In the genomic region with DNA sequence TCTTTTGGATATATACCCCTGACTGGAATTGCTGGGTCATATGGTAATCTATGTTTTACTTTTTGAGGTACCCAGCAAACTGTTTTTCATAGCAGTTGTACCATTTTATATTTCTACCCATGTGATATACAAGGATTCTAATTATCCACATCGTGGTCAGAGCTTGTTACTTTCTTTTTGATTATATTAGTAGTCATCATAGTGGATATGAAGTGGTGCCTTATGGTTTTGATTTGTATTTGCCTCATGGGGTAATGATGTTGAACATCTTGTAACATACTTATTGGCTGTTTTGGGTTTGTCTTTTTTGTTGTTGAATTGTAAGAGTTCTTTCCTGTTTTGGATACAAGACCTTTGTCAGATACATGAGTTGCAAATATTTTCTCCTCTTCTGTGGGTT, we compare ENCODE assay signal across 25 cellular contexts. TPM values are rescaled to one million over a fixed set of nuclear protein-coding genes. Genes with fewer than 3 reads are reported as not detected.
A peak's percentile ranks its signal among the peaks of the same experiment; 100 is the strongest.
DNase-seq lines count a peak whose midpoint lies in the region; ATAC-seq and TF ChIP-seq lines count a peak whose summit lies in the region.
"Had no signal": no experiment of that assay in that cellular context is flagged by ENCODE, and none has a peak within 500 bp of the region (broad histone marks: within the 10 kb centered on the region; RNA-seq: fewer than 3 reads in every experiment).

No MANE protein-coding gene starts in this region.

- DNase-seq in activated CD4-positive, alpha-beta T cell treated with anti-CD3 and anti-CD28 coated beads for 36 hours = no peak
- DNase-seq in activated CD4-positive, alpha-beta T cell treated with anti-CD3 and anti-CD28 coated beads, Interleukin-2, amount 50 U/mL, for 48 hours = no peak
- peak; percentile 6 for DNase-seq in GM23248
- DNase-seq in fibroblast of mammary gland (ENCODE audit: low read depth) = peak; percentile 23
- no peak for DNase-seq in stimulated activated naive CD8-positive, alpha-beta T cell treated with anti-CD3 and anti-CD28 coated beads, Interleukin-15, Interleukin-2, amounts not matched to agents 100 U/mL and 50 U/mL, for 24 hours
- DNase-seq in erythroblast (lab: John Stamatoyannopoulos, UW) = no peak
- DNase-seq in endodermal cell = no peak
- DNase-seq: 8988T; AML-193; CD4-positive, alpha-beta T cell; HCEC 1CT; KBM-7; MV-4-11; NCI-H1105 treated with DMSO at 0.1 percent for 48 hours; NCI-H146; NCI-H1930; NCI-H2107; NCI-H524 treated with DMSO at 0.1 percent for 48 hours; NCI-H82; NK-92 treated with Interleukin-12 subunit alpha and Interleukin-12 subunit beta, amount 100 ng/mL, for 24 hours; PC-9; SJCRH30 had no signal

- no peaks in the 10 kb centered on the region for H3K9me3 ChIP-seq in GM23248 (ENCODE audit: low read depth)
- no peaks in the 10 kb centered on the region for H3K9me3 ChIP-seq in endodermal cell (ENCODE audit: control insufficient read depth, low read length)
- H3K9me3 ChIP-seq: SJCRH30 had no signal

- no peaks in the 10 kb centered on the region for H3K4me1 ChIP-seq in GM23248 (ENCODE audit: insufficient read depth)
- H3K4me1 ChIP-seq in endodermal cell (ENCODE audit: control insufficient read depth, insufficient read depth, low read length) = no peaks in the 10 kb centered on the region

- H3K4me3 Mint-ChIP-seq in activated CD4-positive, alpha-beta T cell treated with anti-CD3 and anti-CD28 coated beads for 36 hours = no peak overlapping the region
- H3K4me3 Mint-ChIP-seq in endodermal cell = no peak overlapping the region
- H3K4me3 Mint-ChIP-seq: CD4-positive, alpha-beta T cell had no signal

- H3K27ac Mint-ChIP-seq in activated CD4-positive, alpha-beta T cell treated with anti-CD3 and anti-CD28 coated beads for 36 hours = no peak overlapping the region
- no peak overlapping the region for H3K27ac Mint-ChIP-seq in endodermal cell
- H3K27ac Mint-ChIP-seq: CD4-positive, alpha-beta T cell had no signal

- TF ChIP-seq CTCF in fibroblast of mammary gland (conservative IDR thresholded peaks at IDR 0.05; ENCODE audit: control insufficient read depth, insufficient read depth, low read depth, low read length) (no peak), endodermal cell (conservative IDR thresholded peaks at IDR 0.05) (no peak)

- H2AFZ ChIP-seq in GM23248 = no peak overlapping the region
- H2AFZ ChIP-seq: PC-9 had no signal

- no peak overlapping the region for H3K27ac ChIP-seq in GM23248
- H3K27ac ChIP-seq in endodermal cell (ENCODE audit: low read depth, low read length) = no peak overlapping the region
- H3K27ac ChIP-seq: BLaER1 treated with 17β-estradiol and CSF1 and Interleukin-3, amounts not matched to agents 10 nM and 100 nM; PC-9; SJCRH30 had no signal

- H3K27me3 ChIP-seq in GM23248 (replicated peaks; ENCODE audit: insufficient read depth) (no peaks in the 10 kb centered on the region), endodermal cell (ENCODE audit: control insufficient read depth, insufficient read depth, low read length, poor library complexity, severe bottlenecking) (no peaks in the 10 kb centered on the region)
- H3K27me3 ChIP-seq: BLaER1 treated with 17β-estradiol and CSF1 and Interleukin-3, amounts not matched to agents 10 nM and 100 nM; SJCRH30 had no signal

- POLR2A ChIA-PET in activated CD4-positive, alpha-beta T cell treated with anti-CD3 and anti-CD28 coated beads for 36 hours (lab: Charles Lee) = no interaction called here

- H3K27me3 Mint-ChIP-seq in activated CD4-positive, alpha-beta T cell treated with anti-CD3 and anti-CD28 coated beads for 36 hours = no peaks in the 10 kb centered on the region
- H3K27me3 Mint-ChIP-seq in endodermal cell (ENCODE audit: insufficient read depth) = no peaks in the 10 kb centered on the region
- H3K27me3 Mint-ChIP-seq: CD4-positive, alpha-beta T cell had no signal

- H3K4me2 ChIP-seq in GM23248 (ENCODE audit: unreplicated experiment) = no peak overlapping the region
- H3K4me2 ChIP-seq: BLaER1 treated with 17β-estradiol and CSF1 and Interleukin-3, amounts not matched to agents 10 nM and 100 nM; PC-9 had no signal

- intact Hi-C loops in activated CD4-positive, alpha-beta T cell treated with anti-CD3 and anti-CD28 coated beads for 36 hours (cut with DNase I, micrococcal nuclease) = no loop called here

- H3K9me3 Mint-ChIP-seq in activated CD4-positive, alpha-beta T cell treated with anti-CD3 and anti-CD28 coated beads for 36 hours (ENCODE audit: low read depth) = peaks cover 9% of the 10 kb centered on the region
- H3K9me3 Mint-ChIP-seq in endodermal cell = peaks cover 2% of the 10 kb centered on the region

- peaks cover under 1% of the 10 kb centered on the region; the same call in 1 of the 2 replicates for H3F3A ChIP-seq in GM23248 (ENCODE audit: insufficient read depth)

- peaks cover 3% of the 10 kb centered on the region for H3K36me3 Mint-ChIP-seq in activated CD4-positive, alpha-beta T cell treated with anti-CD3 and anti-CD28 coated beads for 36 hours (ENCODE audit: low read depth)
- H3K36me3 Mint-ChIP-seq in endodermal cell (ENCODE audit: low read depth) = peaks cover 4% of the 10 kb centered on the region

- peaks cover 6% of the 10 kb centered on the region; the same call in 1 of the 2 replicates for H4K20me1 ChIP-seq in GM23248 (ENCODE audit: insufficient read depth)

- H3K4me3 ChIP-seq in GM23248 (no peak overlapping the region), fibroblast of mammary gland (ENCODE audit: control insufficient read depth, low read depth, low read length) (no peak overlapping the region), endodermal cell (ENCODE audit: low read length) (no peak overlapping the region)
- H3K4me3 ChIP-seq: BLaER1 treated with 17β-estradiol and CSF1 and Interleukin-3, amounts not matched to agents 10 nM and 100 nM; PC-9; SJCRH30 had no signal

- H3K9me2 ChIP-seq in GM23248 (ENCODE audit: insufficient read depth) = no peaks in the 10 kb centered on the region

- H3K79me2 ChIP-seq in GM23248 (ENCODE audit: insufficient read depth) = peaks cover 98% of the 10 kb centered on the region

- CTCF ChIA-PET in activated CD4-positive, alpha-beta T cell treated with anti-CD3 and anti-CD28 coated beads for 36 hours (lab: Charles Lee) = interaction anchor here (0.7 kb wide), 1 partner anchor 34 kb away, joined by 3 read pairs; no protein-coding TSS in a partner anchor

- H3K36me3 ChIP-seq in GM23248 (ENCODE audit: low read depth) (no peaks in the 10 kb centered on the region), endodermal cell (ENCODE audit: control insufficient read depth, insufficient read depth, low read length) (no peaks in the 10 kb centered on the region)
- H3K36me3 ChIP-seq: SJCRH30 had no signal

- peaks cover 21% of the 10 kb centered on the region for H3K4me1 Mint-ChIP-seq in activated CD4-positive, alpha-beta T cell treated with anti-CD3 and anti-CD28 coated beads for 36 hours
- peaks cover 16% of the 10 kb centered on the region for H3K4me1 Mint-ChIP-seq in endodermal cell

- ATAC-seq in activated CD4-positive, alpha-beta T cell treated with anti-CD3 and anti-CD28 coated beads for 36 hours = peak; percentile 85
- ATAC-seq in stimulated activated naive CD8-positive, alpha-beta T cell treated with anti-CD3 and anti-CD28 coated beads, Interleukin-15, Interleukin-2, amounts not matched to agents 100 U/mL and 50 U/mL, for 24 hours = peak; percentile 32
- ATAC-seq in GM19455 (IDR thresholded peaks at IDR 0.05; ENCODE audit: unreplicated experiment) = no peak
- ATAC-seq: Right ventricle myocardium inferior had no signal

- 8 to 16% methylated on average over 1 of the region's 1 CpG for WGBS in GM23248 (ENCODE audit: low coverage in 1 of 2, low lambda C conversion rate in 2 of 2, missing lambda C conversion rate in 2 of 2), 2 experiments
- WGBS in endodermal cell (ENCODE audit: insufficient coverage in 1 of 2, insufficient read length in 1 of 2), 2 experiments = 100% methylated on average over 1 of the region's 1 CpG; no CpG with 5 or more reads in 1 of the 2 experiments

- no peak overlapping the region for H3K9ac ChIP-seq in GM23248
- no peak overlapping the region for H3K9ac ChIP-seq in endodermal cell (ENCODE audit: extremely low read depth, low read length, poor library complexity, severe bottlenecking)
- H3K9ac ChIP-seq: BLaER1 treated with 17β-estradiol and CSF1 and Interleukin-3, amounts not matched to agents 10 nM and 100 nM had no signal

- in situ Hi-C loops in GM23248 (cut with MboI) = no loop called here

- no peak for TF ChIP-seq POLR2A in erythroblast (IDR thresholded peaks at IDR 0.05; ENCODE audit: low read length)

RNA-seq across cellular contexts. Expression of gene MAPK8, which starts 51.7 kb away (rescaled TPM):
- total RNA-seq in activated CD4-positive, alpha-beta T cell treated with anti-CD3 and anti-CD28 coated beads for 36 hours = 10 to 100 TPM; 35.7 to 40.0 TPM
- 63.6 and 78.7 TPM in 2 replicates for total RNA-seq in GM23248 (2014; rRNA removed; shearing (Covaris generic))
- polyA plus RNA-seq in GM23248 (2016; fragmentation: Nextera tagmentation; extraction: Ambion mirVana) = 44.4 and 54.2 TPM in 2 replicates
- total RNA-seq in endodermal cell = 100 to 1,000 TPM in 1 of 2 donors, 10 to 100 TPM in 1; 84.2 to 146 TPM
- polyA plus RNA-seq in endodermal cell (2013, experiment 1 of 2) = 65.8 TPM
- 70.2 TPM for polyA plus RNA-seq in endodermal cell (2013, experiment 2 of 2)

Comparison
In these comparisons a context has a peak if more than half of its experiments do, and no peak if none do; other contexts are left out.
1. DNase-seq: peak in GM23248 (single experiment) and fibroblast of mammary gland (single experiment); none in activated CD4-positive, alpha-beta T cell treated with anti-CD3 and anti-CD28 coated beads for 36 hours (single experiment), activated CD4-positive, alpha-beta T cell treated with anti-CD3 and anti-CD28 coated beads, Interleukin-2, amount 50 U/mL, for 48 hours (0 of 2), stimulated activated naive CD8-positive, alpha-beta T cell treated with anti-CD3 and anti-CD28 coated beads, Interleukin-15, Interleukin-2, amounts not matched to agents 100 U/mL and 50 U/mL, for 24 hours (single experiment), erythroblast (0 of 2) and endodermal cell (single experiment).